ENCODE assay signal across 8 cellular contexts in the genomic region with DNA sequence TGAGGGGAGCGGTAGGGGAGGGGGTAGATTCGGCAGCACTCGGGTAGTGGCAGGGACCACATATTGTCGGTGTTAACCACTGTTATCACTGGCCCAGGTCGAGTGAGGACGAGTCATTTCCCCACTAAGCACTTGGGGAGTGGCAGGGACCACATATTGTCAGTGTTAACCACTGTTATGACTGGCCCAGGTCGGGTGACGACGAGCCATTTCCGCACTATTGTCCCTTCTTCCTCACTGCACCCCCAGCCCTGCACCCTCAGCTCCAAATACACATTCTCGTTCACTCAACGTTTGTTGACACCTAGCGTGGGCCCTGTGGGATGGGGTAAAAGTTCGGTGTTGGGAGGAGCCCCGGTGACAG. TPM values are rescaled to one million over a fixed set of nuclear protein-coding genes. Genes with fewer than 3 reads are reported as not detected.
DNase-seq lines count a peak whose midpoint lies in the region; ATAC-seq and TF ChIP-seq lines count a peak whose summit lies in the region.

No MANE protein-coding gene starts in this region.

- no peaks in the 10 kb centered on the region for H3K9me3 ChIP-seq in HUES64 (ENCODE audit: insufficient read depth, low read depth, low read length)
- no peaks in the 10 kb centered on the region for H3K9me3 ChIP-seq in fibroblast of lung (ENCODE audit: control insufficient read depth, insufficient read depth, low read depth, low read length)

- no peaks in the 10 kb centered on the region for H4K20me1 ChIP-seq in fibroblast of lung (ENCODE audit: control insufficient read depth, extremely low read depth, insufficient read depth, low read length)

- WGBS in HUES64: 35% methylated on average over 14 of the region's 15 CpGs

- peaks cover 6% of the 10 kb centered on the region for H3K79me2 ChIP-seq in fibroblast of lung (ENCODE audit: control insufficient read depth, insufficient read depth, low read length)

- H2AFZ ChIP-seq in fibroblast of lung (ENCODE audit: low read length): peak overlapping the region; percentile 71

- H3K4me1 ChIP-seq in HUES64 (ENCODE audit: insufficient read depth, low read length) (peaks cover 8% of the 10 kb centered on the region), fibroblast of lung (ENCODE audit: control insufficient read depth, extremely low read depth, insufficient read depth, low read length) (no peaks in the 10 kb centered on the region), rectal smooth muscle tissue (ENCODE audit: control insufficient read depth, insufficient read depth, low read length) (peaks cover 6% of the 10 kb centered on the region)

- H3K4me3 ChIP-seq in HUES64 (ENCODE audit: low read length) (peak overlapping the region; percentile 97), fibroblast of lung (replicated peaks in 1 of 4; ENCODE audit: control extremely low read depth in 1 of 4, insufficient read depth in 1 of 4, low read depth in 3 of 4, low read length in 4 of 4) (peak overlapping the region; percentile 63 to 94 (median 85)), rectal smooth muscle tissue (ENCODE audit: low read length) (peak overlapping the region; percentile 84)

- H3K9ac ChIP-seq in HUES64 (ENCODE audit: low read depth, low read length) (peak overlapping the region; percentile 78), fibroblast of lung (ENCODE audit: insufficient read depth, low read length) (peak overlapping the region; percentile 88), rectal smooth muscle tissue (ENCODE audit: low read length) (peak overlapping the region; percentile 16)

- H3K27ac ChIP-seq in C4-2B (peak overlapping the region; percentile 90), HUES64 (ENCODE audit: low read depth, low read length) (no peak overlapping the region), fibroblast of lung (ENCODE audit: insufficient read depth, low read length) (peak overlapping the region; percentile 88), rectal smooth muscle tissue (ENCODE audit: low read depth, low read length) (peak overlapping the region; percentile 93)

- H3K27me3 ChIP-seq in HUES64 (ENCODE audit: insufficient read depth, low read length): peaks cover 11% of the 10 kb centered on the region; the same call in 1 of the 2 replicates
- no peaks in the 10 kb centered on the region for H3K27me3 ChIP-seq in fibroblast of lung (ENCODE audit: control insufficient read depth, insufficient read depth, low read length)
- no peaks in the 10 kb centered on the region for H3K27me3 ChIP-seq in rectal smooth muscle tissue (ENCODE audit: control insufficient read depth, insufficient read depth, low read length)

- peak overlapping the region; percentile 69 for H3K4me2 ChIP-seq in fibroblast of lung (ENCODE audit: extremely low read depth, insufficient read depth, low read length)

- peaks cover 15% of the 10 kb centered on the region for H3K36me3 ChIP-seq in HUES64 (ENCODE audit: insufficient read depth, low read length)
- H3K36me3 ChIP-seq in fibroblast of lung (ENCODE audit: control insufficient read depth, insufficient read depth, low read length): no peaks in the 10 kb centered on the region
- H3K36me3 ChIP-seq in rectal smooth muscle tissue (ENCODE audit: control insufficient read depth, insufficient read depth, low read length): no peaks in the 10 kb centered on the region

- peak; percentile 54 for ATAC-seq in GM21367 (IDR thresholded peaks at IDR 0.05; ENCODE audit: unreplicated experiment)

- TF ChIP-seq CTCF in C4-2B (conservative IDR thresholded peaks at IDR 0.05) (no peak), fibroblast of lung (conservative IDR thresholded peaks at IDR 0.05 in 1 of 2, IDR thresholded peaks at IDR 0.05 in 1 of 2; ENCODE audit: low read depth in 1 of 2, low read length in 2 of 2) (no peak)

- DNase-seq in activated CD8-positive, alpha-beta memory T cell treated with anti-CD3 and anti-CD28 coated beads, Interleukin-2, amount 50 U/mL, for 48 hours: peak; percentile 84
- DNase-seq in fibroblast of lung (ENCODE audit: low read depth in 2 of 2): peak in 1 of 2 donors; percentile 8
- DNase-seq in NCI-H1417 treated with DMSO at 0.1 percent for 48 hours (lab: John Stamatoyannopoulos, UW): no peak
- DNase-seq in ecto neural progenitor cell (ENCODE audit: low spot score): no peak

RNA-seq across cellular contexts. Expression of gene CLN5, which starts 0.5 kb away (rescaled TPM):
- 7.2 TPM for polyA plus RNA-seq in HUES64 (2013, experiment 1 of 2)
- 9.7 TPM for polyA plus RNA-seq in HUES64 (2013, experiment 2 of 2)
- total RNA-seq in fibroblast of lung: 37.8 and 38.0 TPM in 2 replicates
- polyA plus RNA-seq in fibroblast of lung: 25.3 and 30.0 TPM in 2 replicates
- 20.2 and 20.8 TPM in 2 replicates for polyA plus RNA-seq in fibroblast of lung (2012)
- polyA minus RNA-seq in fibroblast of lung (ENCODE audit: low replicate concordance): 2.1 and 5.3 TPM in 2 replicates

RNA-seq across cellular contexts. Expression of gene FBXL3, which starts 35.5 kb away (rescaled TPM):
- 12.1 TPM for polyA plus RNA-seq in HUES64 (2013, experiment 1 of 2)
- 14.6 TPM for polyA plus RNA-seq in HUES64 (2013, experiment 2 of 2)
- 56.0 and 61.8 TPM in 2 replicates for total RNA-seq in fibroblast of lung
- 33.0 and 48.5 TPM in 2 replicates for polyA plus RNA-seq in fibroblast of lung
- 25.7 and 34.9 TPM in 2 replicates for polyA plus RNA-seq in fibroblast of lung (2012)
- 12.2 and 15.1 TPM in 2 replicates for polyA minus RNA-seq in fibroblast of lung (ENCODE audit: low replicate concordance)

RNA-seq across cellular contexts. Expression of gene ACOD1, which starts 43.1 kb away (rescaled TPM):
- not detected for polyA plus RNA-seq in HUES64 (2013, experiment 1 of 2)
- not detected for polyA plus RNA-seq in HUES64 (2013, experiment 2 of 2)
- total RNA-seq in fibroblast of lung: not detected in 2 replicates
- polyA plus RNA-seq in fibroblast of lung: not detected in 2 replicates
- not detected in 2 replicates for polyA plus RNA-seq in fibroblast of lung (2012)
- polyA minus RNA-seq in fibroblast of lung (ENCODE audit: low replicate concordance): not detected in 2 replicates

Comparison
In these comparisons a context has a peak if more than half of its experiments do, and no peak if none do; other contexts are left out.
1. H3K9ac ChIP-seq: peak in every context shown above with its lines; median percentile 88 in fibroblast of lung; 78 in HUES64; 16 in rectal smooth muscle tissue.